ENCODE assay signal across 8 cellular contexts in the genomic region with DNA sequence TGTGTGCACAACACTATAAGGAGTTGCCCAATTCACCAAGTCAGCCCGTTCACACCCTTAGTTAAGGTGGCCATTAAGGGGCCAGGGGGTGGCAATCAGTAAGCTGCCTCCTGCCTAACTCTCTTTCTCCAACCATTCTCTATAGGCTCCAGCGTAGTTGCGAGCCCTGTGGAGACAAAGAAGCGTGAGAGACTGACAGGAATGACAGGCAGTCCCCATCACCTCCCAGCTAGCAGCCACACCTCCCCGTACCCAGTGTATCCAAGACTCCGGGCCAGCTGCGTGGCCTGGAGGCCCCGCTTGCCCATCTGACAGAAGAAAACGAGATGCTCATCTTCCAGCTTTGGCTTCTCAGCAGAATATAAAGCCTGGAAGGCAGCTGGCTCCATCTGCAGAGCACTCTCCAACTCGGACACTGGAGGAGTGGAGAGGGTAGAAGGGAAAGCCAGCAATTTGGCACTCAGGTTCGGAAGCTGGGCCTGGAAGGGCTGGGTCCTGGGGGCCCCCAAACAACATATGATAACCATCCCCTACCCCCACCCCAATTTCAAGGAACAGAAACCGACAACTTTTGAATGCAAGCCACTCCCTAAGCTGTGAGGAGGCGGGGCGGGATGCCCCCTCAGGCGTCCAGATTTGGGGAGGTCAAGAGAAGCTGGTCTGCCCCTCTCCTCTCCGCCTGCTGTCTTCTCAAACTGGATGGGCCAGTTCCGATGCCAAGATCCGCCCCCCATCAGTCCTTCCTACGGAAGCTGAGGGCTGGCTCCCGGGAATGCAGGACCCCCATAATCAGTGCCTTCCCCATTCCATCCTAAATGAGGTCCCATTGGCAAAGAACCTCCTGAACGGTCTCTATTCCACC. TPM values are rescaled to one million over a fixed set of nuclear protein-coding genes. Genes with fewer than 3 reads are reported as not detected.
DNase-seq lines count a peak whose midpoint lies in the region; FAIRE-seq and TF ChIP-seq lines count a peak whose summit lies in the region.

No MANE protein-coding gene starts in this region.

- BruUV-seq in endothelial cell of umbilical vein (replicated peaks; lab: Mats Ljungman, UMichigan), result no TSS peak

- DNase-seq in COR-L47 (lab: John Stamatoyannopoulos, UW) (peak; percentile 6), NCI-H345 (lab: John Stamatoyannopoulos, UW) (peak; percentile 46), endothelial cell of umbilical vein (ENCODE audit: low read depth, low spot score) (no peak), neural crest cell (ENCODE audit: low read depth, low spot score) (no peak), NCI-H187 treated with DMSO at 0.1 percent for 48 hours (lab: John Stamatoyannopoulos, UW) (no peak), UCSD-AML1 (lab: John Stamatoyannopoulos, UW; ENCODE audit: unreplicated experiment) (no peak)
- no peak for DNase-seq in stimulated activated CD4-positive, alpha-beta T cell treated with anti-CD3 and anti-CD28 coated beads, Interleukin-2, amount 100 ng/mL, for 24 hours
- DNase-seq in activated CD4-positive, alpha-beta T cell treated with anti-CD3 and anti-CD28 coated beads for 48 hours, result no peak

- peak overlapping the region; percentile 53 for H3K4me2 ChIP-seq in endothelial cell of umbilical vein (ENCODE audit: insufficient read depth, low read length)

- H2AFZ ChIP-seq in endothelial cell of umbilical vein (ENCODE audit: low read depth, low read length), result peak overlapping the region; percentile 70

- no peaks in the 10 kb centered on the region for H3K79me2 ChIP-seq in endothelial cell of umbilical vein (ENCODE audit: control insufficient read depth, insufficient read depth, low read length)

- TF ChIP-seq POLR2A in endothelial cell of umbilical vein (IDR thresholded peaks at IDR 0.05; ENCODE audit: low read depth, low read length), result no peak

- no peak for TF ChIP-seq CTCF in endothelial cell of umbilical vein (IDR thresholded peaks at IDR 0.05; ENCODE audit: extremely low read depth in 1 of 2, insufficient read depth in 1 of 2, low read depth in 1 of 2, low read length in 2 of 2)
- TF ChIP-seq CTCF in neural crest cell (conservative IDR thresholded peaks at IDR 0.05), result no peak

- intact Hi-C loops in endothelial cell of umbilical vein (cut with micrococcal nuclease), result no loop called here

- H3K4me1 Mint-ChIP-seq in neural crest cell, result peaks cover 19% of the 10 kb centered on the region

- no peak for FAIRE-seq in endothelial cell of umbilical vein (lab: Jason Lieb, UNC)

- no peak overlapping the region for H3K27ac ChIP-seq in endothelial cell of umbilical vein (ENCODE audit: insufficient read depth, low read depth, low read length)

- POLR2A ChIA-PET in endothelial cell of umbilical vein (lab: Charles Lee), result no interaction called here

- peak overlapping the region; percentile 51 for H3K9ac ChIP-seq in endothelial cell of umbilical vein (replicated peaks; ENCODE audit: extremely low read depth, insufficient read depth, low read length)

- no peaks in the 10 kb centered on the region for H3K27me3 ChIP-seq in endothelial cell of umbilical vein (ENCODE audit: control insufficient read depth in 2 of 2, insufficient read depth in 2 of 2, low read length in 2 of 2)

- peak overlapping the region; percentile 67 for H3K4me3 Mint-ChIP-seq in neural crest cell

- peaks cover 12 to 29% of the 10 kb centered on the region in 2 experiments for H3K36me3 ChIP-seq in endothelial cell of umbilical vein (ENCODE audit: control insufficient read depth in 2 of 2, extremely low read depth in 1 of 2, insufficient read depth in 2 of 2, low read length in 2 of 2)

- no peaks in the 10 kb centered on the region for H3K27me3 Mint-ChIP-seq in neural crest cell (ENCODE audit: low read depth)

- H3K36me3 Mint-ChIP-seq in neural crest cell (ENCODE audit: low read depth), result peaks cover 19% of the 10 kb centered on the region

- dilution Hi-C loops in endothelial cell of umbilical vein (cut with MboI; ENCODE audit: extremely low pct_ligation_motif_present, low sequenced_read_pairs), result no loop called here

- H3K9me1 ChIP-seq in endothelial cell of umbilical vein (replicated peaks; ENCODE audit: control insufficient read depth, extremely low read depth, insufficient read depth, low read length), result no peaks in the 10 kb centered on the region

- no peaks in the 10 kb centered on the region for H3K9me3 ChIP-seq in endothelial cell of umbilical vein (replicated peaks; ENCODE audit: control insufficient read depth, insufficient read depth, low read length)

- CTCF ChIA-PET in endothelial cell of umbilical vein (lab: Charles Lee), result interaction anchor here (0.6 to 11.0 kb wide), 4 partner anchors 42 to 103 kb away, joined by 3 to 181 read pairs (median 6); no protein-coding TSS in a partner anchor

- no peaks in the 10 kb centered on the region for H4K20me1 ChIP-seq in endothelial cell of umbilical vein (replicated peaks; ENCODE audit: control insufficient read depth, extremely low read depth, insufficient read depth, low read length)

- H3K27ac Mint-ChIP-seq in neural crest cell (ENCODE audit: unreplicated experiment), result no peak overlapping the region

- peak overlapping the region; percentile 46 to 55 (median 50) for H3K4me3 ChIP-seq in endothelial cell of umbilical vein (replicated peaks in 1 of 3; ENCODE audit: insufficient read depth in 1 of 3, low read depth in 1 of 3, low read length in 3 of 3)

- H3K9me3 Mint-ChIP-seq in neural crest cell, result no peaks in the 10 kb centered on the region

- H3K4me1 ChIP-seq in endothelial cell of umbilical vein (ENCODE audit: control insufficient read depth, extremely low read depth, insufficient read depth, low read length), result peaks cover 2% of the 10 kb centered on the region

TF ChIP-seq in endothelial cell of umbilical vein, 7 proteins besides CTCF, POLR2A, EP300 and RAD21 (continues in another document):
- no peak for TF ChIP-seq JUN (IDR thresholded peaks at IDR 0.05; ENCODE audit: borderline replicate concordance, insufficient read depth, insufficient read length, low read depth)
- TF ChIP-seq EZH2 (IDR thresholded peaks at IDR 0.05; ENCODE audit: borderline replicate concordance, low read depth, low read length, severe bottlenecking), result no peak
- no peak for TF ChIP-seq MYC (IDR thresholded peaks at IDR 0.05; ENCODE audit: low read depth, low read length)

RNA-seq across cellular contexts. Expression of gene TSTD1, which starts 0.9 kb away (rescaled TPM):
- total RNA-seq in endothelial cell of umbilical vein (8.9 and 12.5 TPM in 2 replicates), neural crest cell (6.7 and 7.2 TPM in 2 replicates)
- 39.1 and 51.6 TPM in 2 replicates for polyA plus RNA-seq in endothelial cell of umbilical vein
- 25.6 and 27.3 TPM in 2 replicates for polyA plus RNA-seq in endothelial cell of umbilical vein (2011; cell fraction: cytosol; rRNA removed)
- 12.5 and 14.6 TPM in 2 replicates for polyA plus RNA-seq in endothelial cell of umbilical vein (2011; cell fraction: nucleus; rRNA removed)
- polyA plus RNA-seq in endothelial cell of umbilical vein (2012), result 10.0 and 21.3 TPM in 2 replicates
- polyA minus RNA-seq in endothelial cell of umbilical vein, result 4.3 and 5.2 TPM in 2 replicates
- polyA minus RNA-seq in endothelial cell of umbilical vein (2011; cell fraction: cytosol; rRNA and poly(A)+ RNA removed), result not detected
- polyA minus RNA-seq in endothelial cell of umbilical vein (2011; cell fraction: nucleus; rRNA and poly(A)+ RNA removed), result 2.3 and 2.8 TPM in 2 replicates

RNA-seq across cellular contexts. Expression of gene USF1, which starts 7.9 kb away (rescaled TPM):
- total RNA-seq in endothelial cell of umbilical vein (56.7 and 57.9 TPM in 2 replicates), neural crest cell (87.7 and 89.5 TPM in 2 replicates)
- 53.4 and 66.0 TPM in 2 replicates for polyA plus RNA-seq in endothelial cell of umbilical vein
- polyA plus RNA-seq in endothelial cell of umbilical vein (2011; cell fraction: cytosol; rRNA removed), result 38.8 and 48.4 TPM in 2 replicates
- 257 and 283 TPM in 2 replicates for polyA plus RNA-seq in endothelial cell of umbilical vein (2011; cell fraction: nucleus; rRNA removed)
- polyA plus RNA-seq in endothelial cell of umbilical vein (2012), result 34.7 and 40.5 TPM in 2 replicates
- 123 and 155 TPM in 2 replicates for polyA minus RNA-seq in endothelial cell of umbilical vein
- polyA minus RNA-seq in endothelial cell of umbilical vein (2011; cell fraction: cytosol; rRNA and poly(A)+ RNA removed), result 53.7 TPM
- 23.7 and 39.2 TPM in 2 replicates for polyA minus RNA-seq in endothelial cell of umbilical vein (2011; cell fraction: nucleus; rRNA and poly(A)+ RNA removed)

RNA-seq across cellular contexts. Expression of gene F11R, which starts 16.9 kb away (rescaled TPM):
- total RNA-seq in endothelial cell of umbilical vein, result 86.3 and 97.0 TPM in 2 replicates
- 124 and 137 TPM in 2 replicates for polyA plus RNA-seq in endothelial cell of umbilical vein
- 91.7 and 92.4 TPM in 2 replicates for polyA plus RNA-seq in endothelial cell of umbilical vein (2011; cell fraction: cytosol; rRNA removed)
- polyA plus RNA-seq in endothelial cell of umbilical vein (2011; cell fraction: nucleus; rRNA removed), result 79.3 and 83.6 TPM in 2 replicates
- 57.1 and 63.3 TPM in 2 replicates for polyA plus RNA-seq in endothelial cell of umbilical vein (2012)
- polyA minus RNA-seq in endothelial cell of umbilical vein, result 297 and 401 TPM in 2 replicates
- polyA minus RNA-seq in endothelial cell of umbilical vein (2011; cell fraction: cytosol; rRNA and poly(A)+ RNA removed), result 12.7 TPM
- 45.2 and 62.6 TPM in 2 replicates for polyA minus RNA-seq in endothelial cell of umbilical vein (2011; cell fraction: nucleus; rRNA and poly(A)+ RNA removed)
- 3.5 and 6.4 TPM in 2 replicates for total RNA-seq in neural crest cell

RNA-seq across cellular contexts. Expression of gene ARHGAP30, which starts 31.8 kb away (rescaled TPM):
- not detected in 2 replicates for total RNA-seq in endothelial cell of umbilical vein
- not detected in 2 replicates for polyA plus RNA-seq in endothelial cell of umbilical vein
- polyA plus RNA-seq in endothelial cell of umbilical vein (2011; cell fraction: cytosol; rRNA removed), result not detected in 2 replicates
- polyA plus RNA-seq in endothelial cell of umbilical vein (2011; cell fraction: nucleus; rRNA removed), result not detected in 2 replicates
- 0.08 and 0.15 TPM in 2 replicates for polyA plus RNA-seq in endothelial cell of umbilical vein (2012)
- polyA minus RNA-seq in endothelial cell of umbilical vein, result 0.08 TPM in 1 of 2 replicates, not detected in the other
- not detected for polyA minus RNA-seq in endothelial cell of umbilical vein (2011; cell fraction: cytosol; rRNA and poly(A)+ RNA removed)
- polyA minus RNA-seq in endothelial cell of umbilical vein (2011; cell fraction: nucleus; rRNA and poly(A)+ RNA removed), result not detected in 2 replicates
- total RNA-seq in neural crest cell, result not detected in 2 replicates

RNA-seq across cellular contexts. Expression of gene NECTIN4, which starts 51.5 kb away (rescaled TPM):
- total RNA-seq in endothelial cell of umbilical vein (0.37 and 0.58 TPM in 2 replicates), neural crest cell (not detected in 2 replicates)
- 0.15 and 0.29 TPM in 2 replicates for polyA plus RNA-seq in endothelial cell of umbilical vein
- 0.13 and 0.15 TPM in 2 replicates for polyA plus RNA-seq in endothelial cell of umbilical vein (2011; cell fraction: cytosol; rRNA removed)
- polyA plus RNA-seq in endothelial cell of umbilical vein (2011; cell fraction: nucleus; rRNA removed), result 0.20 and 0.29 TPM in 2 replicates
- polyA plus RNA-seq in endothelial cell of umbilical vein (2012), result not detected in 2 replicates
- polyA minus RNA-seq in endothelial cell of umbilical vein, result 0.11 TPM in 1 of 2 replicates, not detected in the other
- not detected for polyA minus RNA-seq in endothelial cell of umbilical vein (2011; cell fraction: cytosol; rRNA and poly(A)+ RNA removed)
- polyA minus RNA-seq in endothelial cell of umbilical vein (2011; cell fraction: nucleus; rRNA and poly(A)+ RNA removed), result not detected in 2 replicates

Comparison
In these comparisons a context has a peak if more than half of its experiments do, and no peak if none do; other contexts are left out.
1. DNase-seq: peak in COR-L47 (single experiment) and NCI-H345 (single experiment); none in endothelial cell of umbilical vein (single experiment), neural crest cell (single experiment), NCI-H187 treated with DMSO at 0.1 percent for 48 hours (single experiment), stimulated activated CD4-positive, alpha-beta T cell treated with anti-CD3 and anti-CD28 coated beads, Interleukin-2, amount 100 ng/mL, for 24 hours (0 of 2), activated CD4-positive, alpha-beta T cell treated with anti-CD3 and anti-CD28 coated beads for 48 hours (single experiment) and UCSD-AML1 (single experiment).
2. RNA of gene F11R, which starts 16.9 kb away (total RNA-seq): 86.3 to 97.0 TPM in endothelial cell of umbilical vein; 3.5 to 6.4 TPM in neural crest cell; every median in the first group is over 10 times any median in the second.